Comparison of ENCODE assay signal across 1 cellular context in the genomic region with DNA sequence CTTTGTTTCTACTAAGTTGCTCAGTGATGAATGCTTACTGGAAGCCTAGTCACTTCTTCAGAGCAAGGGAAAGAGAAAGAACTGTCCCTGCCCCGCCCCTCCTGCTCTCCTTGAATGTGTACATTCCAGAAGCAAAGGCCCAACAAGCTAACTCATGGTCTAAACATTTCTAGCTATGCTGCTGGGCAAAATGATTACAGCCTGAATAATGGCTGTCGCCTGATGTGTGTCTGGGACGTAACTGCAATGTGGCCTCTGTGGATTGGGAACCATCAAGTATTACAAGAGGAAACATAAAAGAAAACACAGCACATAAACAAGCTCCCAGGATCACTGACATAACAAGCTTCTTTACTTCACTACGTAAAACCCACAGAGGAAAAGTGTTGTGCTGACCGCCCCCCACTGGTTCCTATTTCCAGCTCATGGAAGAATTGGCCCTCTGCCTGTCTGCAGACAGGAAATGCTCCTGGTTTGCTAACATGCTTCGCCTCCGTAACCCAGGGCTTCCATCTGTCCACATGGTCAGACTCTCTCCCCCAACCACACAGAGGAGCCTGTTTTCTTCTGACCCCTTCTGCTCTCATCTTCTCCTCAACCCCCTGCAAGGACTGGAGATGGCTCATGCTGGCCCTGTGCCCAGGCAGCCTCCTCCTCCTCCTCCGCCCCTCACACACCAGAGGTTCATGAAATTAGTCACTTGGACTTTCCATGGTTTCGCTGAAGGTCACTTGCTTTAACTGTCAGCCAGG.
TF ChIP-seq lines count a peak whose summit lies in the region.

No MANE protein-coding gene starts in this region.

TF ChIP-seq in K562, 482 proteins besides CTCF, POLR2A, EP300 and RAD21 (continued from another document and continues in another):
- TF ChIP-seq, protein P1, sequence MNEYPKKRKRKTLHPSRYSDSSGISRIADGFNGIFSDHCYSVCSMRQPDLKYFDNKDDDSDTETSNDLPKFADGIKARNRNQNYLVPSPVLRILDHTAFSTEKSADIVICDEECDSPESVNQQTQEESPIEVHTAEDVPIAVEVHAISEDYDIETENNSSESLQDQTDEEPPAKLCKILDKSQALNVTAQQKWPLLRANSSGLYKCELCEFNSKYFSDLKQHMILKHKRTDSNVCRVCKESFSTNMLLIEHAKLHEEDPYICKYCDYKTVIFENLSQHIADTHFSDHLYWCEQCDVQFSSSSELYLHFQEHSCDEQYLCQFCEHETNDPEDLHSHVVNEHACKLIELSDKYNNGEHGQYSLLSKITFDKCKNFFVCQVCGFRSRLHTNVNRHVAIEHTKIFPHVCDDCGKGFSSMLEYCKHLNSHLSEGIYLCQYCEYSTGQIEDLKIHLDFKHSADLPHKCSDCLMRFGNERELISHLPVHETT (CRISPR knock-in tag; conservative IDR thresholded peaks at IDR 0.05 in 1 of 2, IDR thresholded peaks at IDR 0.05 in 1 of 2) = peak in 1 of 2 experiments; percentile 51; a peak in 1 of 4 replicates
- peak in 1 of 2 experiments; percentile 70; a peak in 1 of 4 replicates for TF ChIP-seq FOXA3 (CRISPR knock-in tag; conservative IDR thresholded peaks at IDR 0.05 in 1 of 2, IDR thresholded peaks at IDR 0.05 in 1 of 2)
- no peak; a peak in 1 of 4 replicates for TF ChIP-seq SRF (CRISPR knock-in tag; IDR thresholded peaks at IDR 0.05)
- no peak for TF ChIP-seq RBM25 (IDR thresholded peaks at IDR 0.05; ENCODE audit: low read depth, low read length, severe bottlenecking)
- TF ChIP-seq, protein P2, sequence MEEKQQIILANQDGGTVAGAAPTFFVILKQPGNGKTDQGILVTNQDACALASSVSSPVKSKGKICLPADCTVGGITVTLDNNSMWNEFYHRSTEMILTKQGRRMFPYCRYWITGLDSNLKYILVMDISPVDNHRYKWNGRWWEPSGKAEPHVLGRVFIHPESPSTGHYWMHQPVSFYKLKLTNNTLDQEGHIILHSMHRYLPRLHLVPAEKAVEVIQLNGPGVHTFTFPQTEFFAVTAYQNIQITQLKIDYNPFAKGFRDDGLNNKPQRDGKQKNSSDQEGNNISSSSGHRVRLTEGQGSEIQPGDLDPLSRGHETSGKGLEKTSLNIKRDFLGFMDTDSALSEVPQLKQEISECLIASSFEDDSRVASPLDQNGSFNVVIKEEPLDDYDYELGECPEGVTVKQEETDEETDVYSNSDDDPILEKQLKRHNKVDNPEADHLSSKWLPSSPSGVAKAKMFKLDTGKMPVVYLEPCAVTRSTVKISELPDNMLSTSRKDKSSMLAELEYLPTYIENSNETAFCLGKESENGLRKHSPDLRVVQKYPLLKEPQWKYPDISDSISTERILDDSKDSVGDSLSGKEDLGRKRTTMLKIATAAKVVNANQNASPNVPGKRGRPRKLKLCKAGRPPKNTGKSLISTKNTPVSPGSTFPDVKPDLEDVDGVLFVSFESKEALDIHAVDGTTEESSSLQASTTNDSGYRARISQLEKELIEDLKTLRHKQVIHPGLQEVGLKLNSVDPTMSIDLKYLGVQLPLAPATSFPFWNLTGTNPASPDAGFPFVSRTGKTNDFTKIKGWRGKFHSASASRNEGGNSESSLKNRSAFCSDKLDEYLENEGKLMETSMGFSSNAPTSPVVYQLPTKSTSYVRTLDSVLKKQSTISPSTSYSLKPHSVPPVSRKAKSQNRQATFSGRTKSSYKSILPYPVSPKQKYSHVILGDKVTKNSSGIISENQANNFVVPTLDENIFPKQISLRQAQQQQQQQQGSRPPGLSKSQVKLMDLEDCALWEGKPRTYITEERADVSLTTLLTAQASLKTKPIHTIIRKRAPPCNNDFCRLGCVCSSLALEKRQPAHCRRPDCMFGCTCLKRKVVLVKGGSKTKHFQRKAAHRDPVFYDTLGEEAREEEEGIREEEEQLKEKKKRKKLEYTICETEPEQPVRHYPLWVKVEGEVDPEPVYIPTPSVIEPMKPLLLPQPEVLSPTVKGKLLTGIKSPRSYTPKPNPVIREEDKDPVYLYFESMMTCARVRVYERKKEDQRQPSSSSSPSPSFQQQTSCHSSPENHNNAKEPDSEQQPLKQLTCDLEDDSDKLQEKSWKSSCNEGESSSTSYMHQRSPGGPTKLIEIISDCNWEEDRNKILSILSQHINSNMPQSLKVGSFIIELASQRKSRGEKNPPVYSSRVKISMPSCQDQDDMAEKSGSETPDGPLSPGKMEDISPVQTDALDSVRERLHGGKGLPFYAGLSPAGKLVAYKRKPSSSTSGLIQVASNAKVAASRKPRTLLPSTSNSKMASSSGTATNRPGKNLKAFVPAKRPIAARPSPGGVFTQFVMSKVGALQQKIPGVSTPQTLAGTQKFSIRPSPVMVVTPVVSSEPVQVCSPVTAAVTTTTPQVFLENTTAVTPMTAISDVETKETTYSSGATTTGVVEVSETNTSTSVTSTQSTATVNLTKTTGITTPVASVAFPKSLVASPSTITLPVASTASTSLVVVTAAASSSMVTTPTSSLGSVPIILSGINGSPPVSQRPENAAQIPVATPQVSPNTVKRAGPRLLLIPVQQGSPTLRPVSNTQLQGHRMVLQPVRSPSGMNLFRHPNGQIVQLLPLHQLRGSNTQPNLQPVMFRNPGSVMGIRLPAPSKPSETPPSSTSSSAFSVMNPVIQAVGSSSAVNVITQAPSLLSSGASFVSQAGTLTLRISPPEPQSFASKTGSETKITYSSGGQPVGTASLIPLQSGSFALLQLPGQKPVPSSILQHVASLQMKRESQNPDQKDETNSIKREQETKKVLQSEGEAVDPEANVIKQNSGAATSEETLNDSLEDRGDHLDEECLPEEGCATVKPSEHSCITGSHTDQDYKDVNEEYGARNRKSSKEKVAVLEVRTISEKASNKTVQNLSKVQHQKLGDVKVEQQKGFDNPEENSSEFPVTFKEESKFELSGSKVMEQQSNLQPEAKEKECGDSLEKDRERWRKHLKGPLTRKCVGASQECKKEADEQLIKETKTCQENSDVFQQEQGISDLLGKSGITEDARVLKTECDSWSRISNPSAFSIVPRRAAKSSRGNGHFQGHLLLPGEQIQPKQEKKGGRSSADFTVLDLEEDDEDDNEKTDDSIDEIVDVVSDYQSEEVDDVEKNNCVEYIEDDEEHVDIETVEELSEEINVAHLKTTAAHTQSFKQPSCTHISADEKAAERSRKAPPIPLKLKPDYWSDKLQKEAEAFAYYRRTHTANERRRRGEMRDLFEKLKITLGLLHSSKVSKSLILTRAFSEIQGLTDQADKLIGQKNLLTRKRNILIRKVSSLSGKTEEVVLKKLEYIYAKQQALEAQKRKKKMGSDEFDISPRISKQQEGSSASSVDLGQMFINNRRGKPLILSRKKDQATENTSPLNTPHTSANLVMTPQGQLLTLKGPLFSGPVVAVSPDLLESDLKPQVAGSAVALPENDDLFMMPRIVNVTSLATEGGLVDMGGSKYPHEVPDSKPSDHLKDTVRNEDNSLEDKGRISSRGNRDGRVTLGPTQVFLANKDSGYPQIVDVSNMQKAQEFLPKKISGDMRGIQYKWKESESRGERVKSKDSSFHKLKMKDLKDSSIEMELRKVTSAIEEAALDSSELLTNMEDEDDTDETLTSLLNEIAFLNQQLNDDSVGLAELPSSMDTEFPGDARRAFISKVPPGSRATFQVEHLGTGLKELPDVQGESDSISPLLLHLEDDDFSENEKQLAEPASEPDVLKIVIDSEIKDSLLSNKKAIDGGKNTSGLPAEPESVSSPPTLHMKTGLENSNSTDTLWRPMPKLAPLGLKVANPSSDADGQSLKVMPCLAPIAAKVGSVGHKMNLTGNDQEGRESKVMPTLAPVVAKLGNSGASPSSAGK (IDR thresholded peaks at IDR 0.05) = 0 out of 2 replicates have a peak, but pooled peaks have one; percentile 37
- peak; percentile 45; the same call in 1 of the 2 replicates for TF ChIP-seq XRCC5 (IDR thresholded peaks at IDR 0.05; ENCODE audit: low read depth, low read length)
- peak; percentile 37; the same call in 1 of the 2 replicates for TF ChIP-seq ATF7 (IDR thresholded peaks at IDR 0.05)
- no peak for TF ChIP-seq U2AF1 (optimal IDR thresholded peaks at IDR 0.05; ENCODE audit: low read depth, low read length)
- TF ChIP-seq NR4A1 (CRISPR knock-in tag; IDR thresholded peaks at IDR 0.05) = no peak
- TF ChIP-seq NR4A1 (tag; IDR thresholded peaks at IDR 0.05) = 0 out of 2 replicates have a peak, but pooled peaks have one; percentile 17
- no peak for TF ChIP-seq FOXM1 (IDR thresholded peaks at IDR 0.05; ENCODE audit: low read depth)
- no peak for TF ChIP-seq FOXM1 (CRISPR knock-in tag; IDR thresholded peaks at IDR 0.05; ENCODE audit: low read depth)
- peak in 1 of 2 experiments; percentile 62; a peak in 1 of 4 replicates for TF ChIP-seq KDM4B (IDR thresholded peaks at IDR 0.05; ENCODE audit: borderline replicate concordance in 2 of 2, low read depth in 1 of 2)
- no peak for TF ChIP-seq BCOR (IDR thresholded peaks at IDR 0.05)
- no peak for TF ChIP-seq TCF7 (IDR thresholded peaks at IDR 0.05; ENCODE audit: borderline replicate concordance)
- no peak for TF ChIP-seq BRCA1 (IDR thresholded peaks at IDR 0.05)
- TF ChIP-seq BRCA1 (CRISPR knock-in tag; IDR thresholded peaks at IDR 0.05) = no peak
- no peak for TF ChIP-seq NFIX (CRISPR knock-in tag; IDR thresholded peaks at IDR 0.05; ENCODE audit: low read depth)
- TF ChIP-seq ZSCAN32 (CRISPR knock-in tag; IDR thresholded peaks at IDR 0.05) = no peak
- TF ChIP-seq, protein P3, sequence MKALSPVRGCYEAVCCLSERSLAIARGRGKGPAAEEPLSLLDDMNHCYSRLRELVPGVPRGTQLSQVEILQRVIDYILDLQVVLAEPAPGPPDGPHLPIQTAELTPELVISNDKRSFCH (CRISPR knock-in tag; IDR thresholded peaks at IDR 0.05) = no peak
- TF ChIP-seq, protein P3 (tag; IDR thresholded peaks at IDR 0.05) = peak; percentile 71; the same call in 1 of the 2 replicates
- peak; percentile 67; the same call in 1 of the 2 replicates for TF ChIP-seq ETV5 (CRISPR knock-in tag; IDR thresholded peaks at IDR 0.05; ENCODE audit: low read depth)
- TF ChIP-seq ZNF589 (CRISPR knock-in tag; IDR thresholded peaks at IDR 0.05; ENCODE audit: low read depth) = no peak
- 0 out of 2 replicates have a peak, but pooled peaks have one; percentile 27 for TF ChIP-seq MEF2D (tag; conservative IDR thresholded peaks at IDR 0.05; ENCODE audit: low read depth)
- TF ChIP-seq SMARCA4 (IDR thresholded peaks at IDR 0.05) = peak; percentile 48
- TF ChIP-seq ZNF561 (CRISPR knock-in tag; conservative IDR thresholded peaks at IDR 0.05) = no peak
- TF ChIP-seq BMI1 (IDR thresholded peaks at IDR 0.05; ENCODE audit: low read length) = no peak
- TF ChIP-seq, protein P4, sequence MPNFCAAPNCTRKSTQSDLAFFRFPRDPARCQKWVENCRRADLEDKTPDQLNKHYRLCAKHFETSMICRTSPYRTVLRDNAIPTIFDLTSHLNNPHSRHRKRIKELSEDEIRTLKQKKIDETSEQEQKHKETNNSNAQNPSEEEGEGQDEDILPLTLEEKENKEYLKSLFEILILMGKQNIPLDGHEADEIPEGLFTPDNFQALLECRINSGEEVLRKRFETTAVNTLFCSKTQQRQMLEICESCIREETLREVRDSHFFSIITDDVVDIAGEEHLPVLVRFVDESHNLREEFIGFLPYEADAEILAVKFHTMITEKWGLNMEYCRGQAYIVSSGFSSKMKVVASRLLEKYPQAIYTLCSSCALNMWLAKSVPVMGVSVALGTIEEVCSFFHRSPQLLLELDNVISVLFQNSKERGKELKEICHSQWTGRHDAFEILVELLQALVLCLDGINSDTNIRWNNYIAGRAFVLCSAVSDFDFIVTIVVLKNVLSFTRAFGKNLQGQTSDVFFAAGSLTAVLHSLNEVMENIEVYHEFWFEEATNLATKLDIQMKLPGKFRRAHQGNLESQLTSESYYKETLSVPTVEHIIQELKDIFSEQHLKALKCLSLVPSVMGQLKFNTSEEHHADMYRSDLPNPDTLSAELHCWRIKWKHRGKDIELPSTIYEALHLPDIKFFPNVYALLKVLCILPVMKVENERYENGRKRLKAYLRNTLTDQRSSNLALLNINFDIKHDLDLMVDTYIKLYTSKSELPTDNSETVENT (CRISPR knock-in tag; IDR thresholded peaks at IDR 0.05) = no peak
- TF ChIP-seq ZFPM2 (CRISPR knock-in tag; IDR thresholded peaks at IDR 0.05) = no peak
- TF ChIP-seq ZNF551 (CRISPR knock-in tag; IDR thresholded peaks at IDR 0.05) = no peak
- TF ChIP-seq RBBP5 (IDR thresholded peaks at IDR 0.05; ENCODE audit: borderline replicate concordance, insufficient read depth, low read length, poor library complexity, severe bottlenecking) = peak; percentile 54
- TF ChIP-seq KLF16 (IDR thresholded peaks at IDR 0.05) = no peak; the same call in 1 of the 2 replicates
- TF ChIP-seq, protein P5, sequence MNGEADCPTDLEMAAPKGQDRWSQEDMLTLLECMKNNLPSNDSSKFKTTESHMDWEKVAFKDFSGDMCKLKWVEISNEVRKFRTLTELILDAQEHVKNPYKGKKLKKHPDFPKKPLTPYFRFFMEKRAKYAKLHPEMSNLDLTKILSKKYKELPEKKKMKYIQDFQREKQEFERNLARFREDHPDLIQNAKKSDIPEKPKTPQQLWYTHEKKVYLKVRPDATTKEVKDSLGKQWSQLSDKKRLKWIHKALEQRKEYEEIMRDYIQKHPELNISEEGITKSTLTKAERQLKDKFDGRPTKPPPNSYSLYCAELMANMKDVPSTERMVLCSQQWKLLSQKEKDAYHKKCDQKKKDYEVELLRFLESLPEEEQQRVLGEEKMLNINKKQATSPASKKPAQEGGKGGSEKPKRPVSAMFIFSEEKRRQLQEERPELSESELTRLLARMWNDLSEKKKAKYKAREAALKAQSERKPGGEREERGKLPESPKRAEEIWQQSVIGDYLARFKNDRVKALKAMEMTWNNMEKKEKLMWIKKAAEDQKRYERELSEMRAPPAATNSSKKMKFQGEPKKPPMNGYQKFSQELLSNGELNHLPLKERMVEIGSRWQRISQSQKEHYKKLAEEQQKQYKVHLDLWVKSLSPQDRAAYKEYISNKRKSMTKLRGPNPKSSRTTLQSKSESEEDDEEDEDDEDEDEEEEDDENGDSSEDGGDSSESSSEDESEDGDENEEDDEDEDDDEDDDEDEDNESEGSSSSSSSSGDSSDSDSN (IDR thresholded peaks at IDR 0.05; ENCODE audit: borderline replicate concordance in 1 of 2, low read depth in 2 of 2, low read length in 2 of 2) = peak in 1 of 2 experiments; percentile 60; a peak in 1 of 4 replicates
- TF ChIP-seq, protein P6, sequence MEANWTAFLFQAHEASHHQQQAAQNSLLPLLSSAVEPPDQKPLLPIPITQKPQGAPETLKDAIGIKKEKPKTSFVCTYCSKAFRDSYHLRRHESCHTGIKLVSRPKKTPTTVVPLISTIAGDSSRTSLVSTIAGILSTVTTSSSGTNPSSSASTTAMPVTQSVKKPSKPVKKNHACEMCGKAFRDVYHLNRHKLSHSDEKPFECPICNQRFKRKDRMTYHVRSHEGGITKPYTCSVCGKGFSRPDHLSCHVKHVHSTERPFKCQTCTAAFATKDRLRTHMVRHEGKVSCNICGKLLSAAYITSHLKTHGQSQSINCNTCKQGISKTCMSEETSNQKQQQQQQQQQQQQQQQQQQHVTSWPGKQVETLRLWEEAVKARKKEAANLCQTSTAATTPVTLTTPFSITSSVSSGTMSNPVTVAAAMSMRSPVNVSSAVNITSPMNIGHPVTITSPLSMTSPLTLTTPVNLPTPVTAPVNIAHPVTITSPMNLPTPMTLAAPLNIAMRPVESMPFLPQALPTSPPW (CRISPR knock-in tag; IDR thresholded peaks at IDR 0.05) = no peak
- peak; percentile 62 for TF ChIP-seq EP400 (IDR thresholded peaks at IDR 0.05)
- TF ChIP-seq KDM2B (CRISPR knock-in tag; IDR thresholded peaks at IDR 0.05) = no peak
- TF ChIP-seq ZNF764 (CRISPR knock-in tag; IDR thresholded peaks at IDR 0.05; ENCODE audit: low read depth) = no peak
- TF ChIP-seq JUND (IDR thresholded peaks at IDR 0.05; ENCODE audit: borderline replicate concordance, low read depth, low read length) = no peak
- TF ChIP-seq JUND (tag; IDR thresholded peaks at IDR 0.05; ENCODE audit: borderline replicate concordance, low read depth, low read length) = peak; percentile 18; the same call in 1 of the 3 replicates
- no peak for TF ChIP-seq ZNF644 (tag; IDR thresholded peaks at IDR 0.05; ENCODE audit: low read depth)
